Comparison of ENCODE assay signal across 8 cellular contexts in the genomic region with DNA sequence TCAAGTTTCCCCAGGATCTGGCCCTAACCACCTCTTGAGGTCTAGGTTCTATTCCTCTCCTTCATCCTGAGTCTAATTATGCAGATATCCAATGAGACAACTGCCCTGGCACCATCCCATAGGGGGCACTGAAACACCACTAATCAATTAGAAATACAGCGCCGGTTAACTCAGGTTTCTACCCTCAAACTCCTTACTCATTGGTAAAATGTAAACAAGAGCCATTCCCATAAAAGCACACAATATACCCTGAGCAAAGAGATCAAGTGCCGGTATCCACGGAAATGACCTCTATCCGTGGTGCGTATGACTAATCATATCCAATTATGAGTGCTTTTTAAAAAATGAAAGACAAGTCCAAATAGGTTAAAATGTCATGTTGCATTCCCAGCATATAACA.
DNase-seq lines count a peak whose midpoint lies in the region; ATAC-seq, FAIRE-seq and TF ChIP-seq lines count a peak whose summit lies in the region.

No MANE protein-coding gene starts in this region.

- H3K27me3 ChIP-seq in parathyroid adenoma (ENCODE audit: control insufficient read depth, insufficient read depth, low read length), result no peaks in the 10 kb centered on the region

- H3K79me2 ChIP-seq in parathyroid adenoma, result no peaks in the 10 kb centered on the region

- no peak overlapping the region for H3K4me2 ChIP-seq in parathyroid adenoma (ENCODE audit: low read length)

- no peaks in the 10 kb centered on the region for H3K36me3 ChIP-seq in parathyroid adenoma (ENCODE audit: control insufficient read depth, insufficient read depth, low read length)

- ATAC-seq in HG02840 (IDR thresholded peaks at IDR 0.05; ENCODE audit: low FRiP score, unreplicated experiment), result no peak

- FAIRE-seq in urothelium cell line (lab: Jason Lieb, UNC), result no peak

- TF ChIP-seq CTCF in GM12864 (IDR thresholded peaks at IDR 0.05; ENCODE audit: low read depth, low read length, missing control alignments) (peak; percentile 48), parathyroid adenoma (IDR thresholded peaks at IDR 0.05) (peak; percentile 54)

- no peak overlapping the region for H3K9ac ChIP-seq in parathyroid adenoma

- no peak overlapping the region for H3K27ac ChIP-seq in parathyroid adenoma

- H3K4me1 ChIP-seq in parathyroid adenoma, result no peaks in the 10 kb centered on the region

- H3K9me3 ChIP-seq in parathyroid adenoma (ENCODE audit: control insufficient read depth, low read length), result no peaks in the 10 kb centered on the region

- no peak for DNase-seq in GM12864 (ENCODE audit: low read depth)
- DNase-seq in HuH-7 (ENCODE audit: low spot score), result peak; percentile 72
- DNase-seq in SHP77 (lab: John Stamatoyannopoulos, UW), result peak; percentile 66 to 67
- peak; percentile 37 for DNase-seq in activated gamma-delta T cell treated with anti-CD3 and anti-CD28 coated beads, Interleukin-2, amount 50 U/mL, for 16 hours (ENCODE audit: low read depth)
- DNase-seq in foreskin melanocyte, result peak; percentile 56
- DNase-seq in urothelium cell line (ENCODE audit: low spot score), result peak; percentile 41

- H3K4me3 ChIP-seq in GM12864 (ENCODE audit: low read depth, low read length) (no peak overlapping the region), parathyroid adenoma (ENCODE audit: low read depth, low read length) (no peak overlapping the region)

- H2AFZ ChIP-seq in parathyroid adenoma, result peak overlapping the region; percentile 38
